28 cellular contexts compared by ENCODE assay signal in the genomic region with DNA sequence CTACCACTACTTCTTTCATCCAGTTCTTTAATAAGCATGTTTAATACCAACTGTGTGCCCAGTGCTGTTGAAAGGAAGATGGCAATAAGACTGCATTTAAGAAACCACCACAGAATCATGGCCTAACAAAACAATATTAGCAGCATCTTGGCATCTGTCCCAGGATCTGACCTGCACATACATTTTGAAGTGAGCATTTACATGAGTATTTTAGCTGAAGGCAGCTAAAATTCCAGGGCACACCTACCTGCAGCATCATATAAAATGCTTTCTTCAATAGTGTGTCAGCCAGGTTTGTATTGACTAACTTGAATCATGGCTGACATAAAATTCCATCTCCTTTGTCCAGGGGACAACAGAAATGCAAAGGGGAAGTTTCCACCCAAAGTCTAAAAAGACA.
"Had no signal": no experiment of that assay in that cellular context is flagged by ENCODE, and none has a peak within 500 bp of the region (broad histone marks: within the 10 kb centered on the region; RNA-seq: fewer than 3 reads in every experiment).

No MANE protein-coding gene starts in this region.

- H3K36me3 Mint-ChIP-seq: activated CD4-positive, alpha-beta memory T cell treated with anti-CD3 and anti-CD28 coated beads for 36 hours; immature natural killer cell; memory B cell; naive thymus-derived CD4-positive, alpha-beta T cell; stimulated activated memory B cell treated with anti-CD40 and anti-IgM and Interleukin-4, amounts not matched to agents 10 μg/mL and 1 μg/mL and 100 μg/mL, for 72 hours; type B pancreatic cell had no signal

- H3K36me3 ChIP-seq: heart left ventricle, ovary, prostate gland, sigmoid colon, uterus had no signal

- H3K4me3 Mint-ChIP-seq: activated CD4-positive, alpha-beta memory T cell treated with anti-CD3 and anti-CD28 coated beads for 36 hours; activated CD4-positive, alpha-beta T cell treated with anti-CD3 and anti-CD28 coated beads, Interleukin-2, amount 10 ng/mL, durations not matched to agents 24 days and 14 days; activated T-cell treated with anti-CD3 and anti-CD28 coated beads, Interleukin-2, amount 50 U/mL, for 24 hours; central memory CD8-positive, alpha-beta T cell; immature natural killer cell; memory B cell; naive thymus-derived CD4-positive, alpha-beta T cell; stimulated activated memory B cell treated with anti-CD40 and anti-IgM and Interleukin-4, amounts not matched to agents 10 μg/mL and 1 μg/mL and 100 μg/mL, for 72 hours; stimulated activated naive CD8-positive, alpha-beta T cell treated with anti-CD3 and anti-CD28 coated beads, Interleukin-15, amount 100 ng/mL, for 72 hours; type B pancreatic cell had no signal

- H3K9me3 ChIP-seq: heart left ventricle, ovary, prostate gland, sigmoid colon, uterus had no signal

- DNase-seq: activated CD4-positive, alpha-beta memory T cell treated with anti-CD3 and anti-CD28 coated beads for 36 hours; activated CD4-positive, alpha-beta T cell treated with anti-CD3 and anti-CD28 coated beads, Interleukin-2, amount 10 ng/mL, durations not matched to agents 24 days and 14 days; activated CD4-positive, CD25-positive, alpha-beta regulatory T cell treated with anti-CD3 and anti-CD28 coated beads, Interleukin-2, amount 50 U/mL, for 72 hours; activated CD8-positive, alpha-beta memory T cell treated with anti-CD3 and anti-CD28 coated beads, Interleukin-2, amount 50 U/mL, for 48 hours; activated gamma-delta T cell; activated naive CD4-positive, alpha-beta T cell treated with anti-CD3 and anti-CD28 coated beads, Interleukin-2, amount 50 U/mL, for 16 hours; activated T-cell treated with anti-CD3 and anti-CD28 coated beads, Interleukin-2, amount 50 U/mL, for 24 hours; amygdala; effector CD8-positive, alpha-beta T cell; heart left ventricle; hypothalamus; immature natural killer cell; kidney; midbrain; naive thymus-derived CD4-positive, alpha-beta T cell; ovary; sigmoid colon; small intestine; stimulated activated CD4-positive, alpha-beta T cell treated with anti-CD3 and anti-CD28 coated beads, Interleukin-4, amount 100 ng/mL, for 24 hours; stimulated activated naive CD8-positive, alpha-beta T cell treated with anti-CD3 and anti-CD28 coated beads, Interleukin-15, amount 100 ng/mL, for 72 hours; substantia nigra; T-helper 2 cell; uterus had no signal

- H3K27ac Mint-ChIP-seq: activated CD4-positive, alpha-beta memory T cell treated with anti-CD3 and anti-CD28 coated beads for 36 hours; activated CD4-positive, alpha-beta T cell treated with anti-CD3 and anti-CD28 coated beads, Interleukin-2, amount 10 ng/mL, durations not matched to agents 24 days and 14 days; activated T-cell treated with anti-CD3 and anti-CD28 coated beads, Interleukin-2, amount 50 U/mL, for 24 hours; immature natural killer cell; memory B cell; naive thymus-derived CD4-positive, alpha-beta T cell; stimulated activated memory B cell treated with anti-CD40 and anti-IgM and Interleukin-4, amounts not matched to agents 10 μg/mL and 1 μg/mL and 100 μg/mL, for 72 hours; stimulated activated naive CD8-positive, alpha-beta T cell treated with anti-CD3 and anti-CD28 coated beads, Interleukin-15, amount 100 ng/mL, for 72 hours; type B pancreatic cell had no signal

- H3K27me3 ChIP-seq: heart left ventricle, ovary, sigmoid colon, uterus had no signal

- H3K27ac ChIP-seq: ovary, prostate gland, sigmoid colon, uterus had no signal

- H3K4me3 ChIP-seq: heart left ventricle, ovary, prostate gland, sigmoid colon, uterus had no signal

- H3K27me3 Mint-ChIP-seq: activated CD4-positive, alpha-beta memory T cell treated with anti-CD3 and anti-CD28 coated beads for 36 hours; activated CD4-positive, alpha-beta T cell treated with anti-CD3 and anti-CD28 coated beads, Interleukin-2, amount 10 ng/mL, durations not matched to agents 24 days and 14 days; stimulated activated memory B cell treated with anti-CD40 and anti-IgM and Interleukin-4, amounts not matched to agents 10 μg/mL and 1 μg/mL and 100 μg/mL, for 72 hours; type B pancreatic cell had no signal

- H3K9me3 Mint-ChIP-seq: activated CD4-positive, alpha-beta memory T cell treated with anti-CD3 and anti-CD28 coated beads for 36 hours; activated CD4-positive, alpha-beta T cell treated with anti-CD3 and anti-CD28 coated beads, Interleukin-2, amount 10 ng/mL, durations not matched to agents 24 days and 14 days; activated T-cell treated with anti-CD3 and anti-CD28 coated beads, Interleukin-2, amount 50 U/mL, for 24 hours; central memory CD8-positive, alpha-beta T cell; immature natural killer cell; memory B cell; stimulated activated memory B cell treated with anti-CD40 and anti-IgM and Interleukin-4, amounts not matched to agents 10 μg/mL and 1 μg/mL and 100 μg/mL, for 72 hours; stimulated activated naive CD8-positive, alpha-beta T cell treated with anti-CD3 and anti-CD28 coated beads, Interleukin-15, amount 100 ng/mL, for 72 hours; type B pancreatic cell had no signal

- H3K4me1 Mint-ChIP-seq: activated CD4-positive, alpha-beta T cell treated with anti-CD3 and anti-CD28 coated beads, Interleukin-2, amount 10 ng/mL, durations not matched to agents 24 days and 14 days; central memory CD8-positive, alpha-beta T cell; immature natural killer cell; stimulated activated naive CD8-positive, alpha-beta T cell treated with anti-CD3 and anti-CD28 coated beads, Interleukin-15, amount 100 ng/mL, for 72 hours had no signal

- H3K4me1 ChIP-seq: prostate gland, sigmoid colon, uterus had no signal
